In genomic region chr11:17161515-17161914, GRCh38 we compare ENCODE assay signal across 13 cellular contexts. TPM values are rescaled to one million over a fixed set of nuclear protein-coding genes. Genes with fewer than 3 reads are reported as not detected.
DNase-seq lines count a peak whose midpoint lies in the region; ATAC-seq and TF ChIP-seq lines count a peak whose summit lies in the region.
"Had no signal": no experiment of that assay in that cellular context is flagged by ENCODE, and none has a peak within 500 bp of the region (broad histone marks: within the 10 kb centered on the region; RNA-seq: fewer than 3 reads in every experiment).

No MANE protein-coding gene starts in this region.

- no peak overlapping the region for H2AFZ ChIP-seq in MM.1S (ENCODE audit: low read length)

- H3K4me1 ChIP-seq in heart left ventricle (peaks cover 3 to 78% (median 57%) of the 10 kb centered on the region in 12 donors), MM.1S (ENCODE audit: low read length) (peaks cover 39% of the 10 kb centered on the region)

- H3K9me3 ChIP-seq in heart left ventricle = no peaks in the 10 kb centered on the region
- no peaks in the 10 kb centered on the region for H3K9me3 ChIP-seq in MM.1S (replicated peaks; ENCODE audit: insufficient read depth, low read length)
- H3K9me3 ChIP-seq: pancreas had no signal

- TF ChIP-seq POLR2A in heart left ventricle (IDR thresholded peaks at IDR 0.05) = no peak

- H3K27ac ChIP-seq in heart left ventricle (peak overlapping the region in 10 of 12 donors; percentile 17 to 89 (median 47)), MM.1S (ENCODE audit: low read length) (peak overlapping the region; percentile 18; the same call in 1 of the 2 replicates)
- H3K27ac ChIP-seq: pancreas had no signal

- H3K79me2 ChIP-seq in MM.1S (ENCODE audit: low read length) = peaks cover 78% of the 10 kb centered on the region

- no peaks in the 10 kb centered on the region for H3K36me3 ChIP-seq in heart left ventricle
- no peaks in the 10 kb centered on the region for H3K36me3 ChIP-seq in MM.1S (replicated peaks; ENCODE audit: insufficient read depth, low read length)
- H3K36me3 ChIP-seq: pancreas had no signal

- no peak overlapping the region for H3K9ac ChIP-seq in MM.1S (ENCODE audit: low read length)

- no peaks in the 10 kb centered on the region for H3K27me3 Mint-ChIP-seq in chondrocyte (ENCODE audit: low read depth)
- no peaks in the 10 kb centered on the region for H3K27me3 Mint-ChIP-seq in stimulated activated naive B cell treated with anti-CD40 and anti-IgM and Interleukin-4, amounts not matched to agents 10 μg/mL and 1 μg/mL and 100 μg/mL, for 72 hours

- TF ChIP-seq CTCF in heart left ventricle (IDR thresholded peaks at IDR 0.05) = no peak
- no peak for TF ChIP-seq CTCF in MM.1S (IDR thresholded peaks at IDR 0.05; ENCODE audit: low read length)
- TF ChIP-seq CTCF in chondrocyte (IDR thresholded peaks at IDR 0.05) = no peak

- DNase-seq in heart left ventricle (no peak), cardiac septum (ENCODE audit: low spot score) (no peak), MM.1S (peak; percentile 50), chondrocyte (ENCODE audit: low spot score) (no peak), left colon (no peak)
- DNase-seq in stimulated activated naive B cell treated with anti-CD40 and anti-IgM and Interleukin-4, amounts not matched to agents 10 μg/mL and 1 μg/mL and 100 μg/mL, for 72 hours = no peak
- DNase-seq in activated CD4-positive, CD25-positive, alpha-beta regulatory T cell (lab: John Stamatoyannopoulos, UW) = no peak
- DNase-seq in activated naive CD4-positive, alpha-beta T cell treated with anti-CD3 and anti-CD28 coated beads, Interleukin-2, amount 50 U/mL, for 16 hours = no peak
- DNase-seq: activated CD4-positive, alpha-beta T cell treated with anti-CD3 and anti-CD28 coated beads for 4 hours; DMS79 treated with DMSO at 0.1 percent for 48 hours; KG1; mammary epithelial cell; pancreas had no signal

- peaks cover 41% of the 10 kb centered on the region for H3K4me1 Mint-ChIP-seq in chondrocyte (ENCODE audit: low read depth)
- H3K4me1 Mint-ChIP-seq in stimulated activated naive B cell treated with anti-CD40 and anti-IgM and Interleukin-4, amounts not matched to agents 10 μg/mL and 1 μg/mL and 100 μg/mL, for 72 hours = peaks cover 27 to 60% of the 10 kb centered on the region in 2 donors

- 78 to 87% (median 85%) methylated on average over 1 of the region's 1 CpG for WGBS in heart left ventricle, 4 donors

- H3K4me2 ChIP-seq in MM.1S (ENCODE audit: low read depth, low read length) = peak overlapping the region; percentile 12; the same call in 1 of the 2 replicates

- H3K4me3 ChIP-seq in heart left ventricle (no peak overlapping the region), MM.1S (ENCODE audit: low read length) (no peak overlapping the region)
- H3K4me3 ChIP-seq: pancreas had no signal

- intact Hi-C loops in heart left ventricle (cut with DNase I) = no loop called here
- intact Hi-C loops in cardiac septum (cut with DNase I) = no loop called here
- intact Hi-C loops in left colon (cut with DNase I, micrococcal nuclease) = no loop called here

- H3F3A ChIP-seq in MM.1S (ENCODE audit: insufficient read depth, low read length) = peaks cover 12% of the 10 kb centered on the region; the same call in 1 of the 2 replicates

- no peaks in the 10 kb centered on the region for H3K9me2 ChIP-seq in MM.1S (replicated peaks; ENCODE audit: insufficient read depth, low read length)

- ATAC-seq in heart left ventricle = no peak
- peak; percentile 59 to 62 for ATAC-seq in stimulated activated naive B cell treated with anti-CD40 and anti-IgM and Interleukin-4, amounts not matched to agents 10 μg/mL and 1 μg/mL and 100 μg/mL, for 72 hours (replicated peaks)
- ATAC-seq in left colon = no peak
- ATAC-seq: pancreas had no signal

- no peaks in the 10 kb centered on the region for H4K20me1 ChIP-seq in MM.1S (ENCODE audit: insufficient read depth, low read length)

- H3K36me3 Mint-ChIP-seq in chondrocyte (ENCODE audit: low read depth) = no peaks in the 10 kb centered on the region
- H3K36me3 Mint-ChIP-seq in stimulated activated naive B cell treated with anti-CD40 and anti-IgM and Interleukin-4, amounts not matched to agents 10 μg/mL and 1 μg/mL and 100 μg/mL, for 72 hours = peaks cover 16 to 26% of the 10 kb centered on the region in 2 donors

- H3K27ac Mint-ChIP-seq in chondrocyte (ENCODE audit: unreplicated experiment) = peak overlapping the region; percentile 45
- H3K27ac Mint-ChIP-seq in stimulated activated naive B cell treated with anti-CD40 and anti-IgM and Interleukin-4, amounts not matched to agents 10 μg/mL and 1 μg/mL and 100 μg/mL, for 72 hours = no peak overlapping the region

- no peaks in the 10 kb centered on the region for H3K9me3 Mint-ChIP-seq in chondrocyte (ENCODE audit: low read depth)
- H3K9me3 Mint-ChIP-seq in stimulated activated naive B cell treated with anti-CD40 and anti-IgM and Interleukin-4, amounts not matched to agents 10 μg/mL and 1 μg/mL and 100 μg/mL, for 72 hours = peaks cover 0 to 1% of the 10 kb centered on the region in 2 donors

- no peak overlapping the region for H3K4me3 Mint-ChIP-seq in chondrocyte (ENCODE audit: unreplicated experiment)
- H3K4me3 Mint-ChIP-seq in stimulated activated naive B cell treated with anti-CD40 and anti-IgM and Interleukin-4, amounts not matched to agents 10 μg/mL and 1 μg/mL and 100 μg/mL, for 72 hours = no peak overlapping the region

- H3K27me3 ChIP-seq in heart left ventricle (no peaks in the 10 kb centered on the region), MM.1S (replicated peaks; ENCODE audit: insufficient read depth, low read length) (no peaks in the 10 kb centered on the region)
- H3K27me3 ChIP-seq: pancreas had no signal

RNA-seq across cellular contexts. Expression of gene PIK3C2A, which starts 46.3 kb away (rescaled TPM):
- total RNA-seq in heart left ventricle = 10 to 100 TPM; 28.5 to 52.2 (median 34.9) TPM
- 10 to 100 TPM in 1 of 2 donors, 1 to 10 TPM in 1; 9.8 to 13.0 TPM for polyA plus RNA-seq in heart left ventricle
- 34.1 TPM for total RNA-seq in cardiac septum
- 57.0 to 60.4 TPM (median 59.4 TPM) in 3 replicates for total RNA-seq in chondrocyte
- 10 to 100 TPM; 49.7 to 54.6 TPM for total RNA-seq in left colon

Comparison
In these comparisons a context has a peak if more than half of its experiments do, and no peak if none do; other contexts are left out.
1. ATAC-seq: peak in stimulated activated naive B cell treated with anti-CD40 and anti-IgM and Interleukin-4, amounts not matched to agents 10 μg/mL and 1 μg/mL and 100 μg/mL, for 72 hours (2 of 2); none in heart left ventricle (0 of 4) and left colon (single experiment).